Comparison of ENCODE assay signal across 1 cellular context in the genomic region with DNA sequence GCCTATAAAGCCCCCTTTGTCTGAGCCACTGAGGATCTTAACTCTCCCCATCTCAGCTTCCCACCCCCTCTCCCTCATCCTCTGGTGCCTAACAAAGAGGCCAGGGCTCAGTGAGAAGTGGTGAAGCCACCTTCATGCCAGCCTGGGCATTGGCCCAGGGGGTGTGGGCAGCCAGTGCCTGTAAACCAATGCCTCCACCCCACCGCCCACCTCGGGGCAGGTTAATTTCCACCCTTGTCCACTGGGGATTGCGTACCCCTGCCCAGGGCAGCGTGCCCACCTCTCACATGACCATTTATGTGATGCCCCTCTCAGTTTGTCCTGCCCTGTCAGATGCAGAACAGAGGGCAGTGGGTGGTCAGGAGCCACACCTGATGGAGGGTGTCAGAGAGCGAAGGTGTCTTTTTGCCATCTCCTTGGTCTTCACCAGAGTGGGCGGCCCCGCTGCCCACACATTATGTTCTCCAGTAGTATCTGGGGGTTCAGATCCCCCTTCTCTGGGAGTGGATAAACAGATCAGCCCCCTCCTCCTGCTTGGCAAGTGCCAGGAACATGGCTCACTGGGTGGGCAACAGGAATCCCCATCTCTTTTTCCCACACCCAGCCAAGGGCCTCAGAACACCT.
TF ChIP-seq lines count a peak whose summit lies in the region.

No MANE protein-coding gene starts in this region.

TF ChIP-seq in GM23338, 12 proteins besides CTCF, POLR2A, EP300 and RAD21 (continued from another document):
- TF ChIP-seq REST (IDR thresholded peaks at IDR 0.05; ENCODE audit: unreplicated experiment) (no peak), EZH2phosphoT487 (IDR thresholded peaks at IDR 0.05; ENCODE audit: unreplicated experiment) (no peak), ZNF462 (CRISPR knock-in tag; IDR thresholded peaks at IDR 0.05) (no peak), ZNF331 (CRISPR knock-in tag; IDR thresholded peaks at IDR 0.05; ENCODE audit: low read depth) (no peak), NANOG (IDR thresholded peaks at IDR 0.05; ENCODE audit: borderline replicate concordance) (no peak), JUNB (IDR thresholded peaks at IDR 0.05; ENCODE audit: unreplicated experiment) (no peak), CREB1 (CRISPR knock-in tag; IDR thresholded peaks at IDR 0.05; ENCODE audit: low read depth) (no peak)
- TF ChIP-seq, protein P1, sequence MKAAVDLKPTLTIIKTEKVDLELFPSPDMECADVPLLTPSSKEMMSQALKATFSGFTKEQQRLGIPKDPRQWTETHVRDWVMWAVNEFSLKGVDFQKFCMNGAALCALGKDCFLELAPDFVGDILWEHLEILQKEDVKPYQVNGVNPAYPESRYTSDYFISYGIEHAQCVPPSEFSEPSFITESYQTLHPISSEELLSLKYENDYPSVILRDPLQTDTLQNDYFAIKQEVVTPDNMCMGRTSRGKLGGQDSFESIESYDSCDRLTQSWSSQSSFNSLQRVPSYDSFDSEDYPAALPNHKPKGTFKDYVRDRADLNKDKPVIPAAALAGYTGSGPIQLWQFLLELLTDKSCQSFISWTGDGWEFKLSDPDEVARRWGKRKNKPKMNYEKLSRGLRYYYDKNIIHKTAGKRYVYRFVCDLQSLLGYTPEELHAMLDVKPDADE (IDR thresholded peaks at IDR 0.05), result no peak
TF ChIP-seq in GM23338: peak in this region for 0.
